8 cellular contexts compared by ENCODE assay signal in genomic region chr6:13814938-13815575, GRCh38. TPM values are rescaled to one million over a fixed set of nuclear protein-coding genes. Genes with fewer than 3 reads are reported as not detected.
DNase-seq lines count a peak whose midpoint lies in the region; ATAC-seq and TF ChIP-seq lines count a peak whose summit lies in the region.

No MANE protein-coding gene starts in this region.

- peak overlapping the region; percentile 93 for H3K27ac Mint-ChIP-seq in activated T-cell treated with anti-CD3 and anti-CD28 coated beads, Interleukin-2, amount 50 U/mL, for 72 hours

- H3K9me3 Mint-ChIP-seq in activated T-cell treated with anti-CD3 and anti-CD28 coated beads, Interleukin-2, amount 50 U/mL, for 72 hours = no peaks in the 10 kb centered on the region

- H3K27me3 ChIP-seq in SU-DHL-6 (ENCODE audit: low read length) (no peaks in the 10 kb centered on the region), fibroblast of lung (ENCODE audit: control insufficient read depth, insufficient read depth, low read length) (no peaks in the 10 kb centered on the region)

- H4K20me1 ChIP-seq in SU-DHL-6 (ENCODE audit: low read depth, low read length) (peaks cover 7% of the 10 kb centered on the region; the same call in 1 of the 2 replicates), fibroblast of lung (ENCODE audit: control insufficient read depth, extremely low read depth, insufficient read depth, low read length) (no peaks in the 10 kb centered on the region)

- H3K4me1 Mint-ChIP-seq in activated T-cell treated with anti-CD3 and anti-CD28 coated beads, Interleukin-2, amount 50 U/mL, for 72 hours (ENCODE audit: low read depth) = peaks cover 31% of the 10 kb centered on the region

- H3K9ac ChIP-seq in SU-DHL-6 (ENCODE audit: low read length) (peak overlapping the region; percentile 87), fibroblast of lung (ENCODE audit: insufficient read depth, low read length) (no peak overlapping the region)

- H3K4me1 ChIP-seq in fibroblast of lung (ENCODE audit: control insufficient read depth, extremely low read depth, insufficient read depth, low read length) = no peaks in the 10 kb centered on the region

- H3K4me3 ChIP-seq in SU-DHL-6 (ENCODE audit: insufficient read depth, low read length, poor library complexity, severe bottlenecking) (peak overlapping the region; percentile 59), fibroblast of lung (replicated peaks in 1 of 4; ENCODE audit: control extremely low read depth in 1 of 4, insufficient read depth in 1 of 4, low read depth in 3 of 4, low read length in 4 of 4) (peak overlapping the region; percentile 48 to 82 (median 64)), retinal pigment epithelial cell (ENCODE audit: low read length) (peak overlapping the region; percentile 66)

- intact Hi-C loops in head of caudate nucleus (cut with DNase I) = loop anchor here (5.0 kb wide), 2 partner anchors 103 to 198 kb away; partner anchors contain the start of genes NOL7 and RANBP9

- no peak for TF ChIP-seq CTCF in SU-DHL-6 (IDR thresholded peaks at IDR 0.05; ENCODE audit: insufficient read depth, low read length, poor library complexity, severe bottlenecking)
- TF ChIP-seq CTCF in fibroblast of lung (conservative IDR thresholded peaks at IDR 0.05 in 1 of 2, IDR thresholded peaks at IDR 0.05 in 1 of 2; ENCODE audit: low read depth in 1 of 2, low read length in 2 of 2) = no peak
- TF ChIP-seq CTCF in retinal pigment epithelial cell (conservative IDR thresholded peaks at IDR 0.05; ENCODE audit: low read depth, low read length) = no peak

- ATAC-seq in activated T-cell treated with anti-CD3 and anti-CD28 coated beads, Interleukin-2, amount 50 U/mL, for 72 hours (replicated peaks in 1 of 2) = no peak
- ATAC-seq in GM19035 (IDR thresholded peaks at IDR 0.05; ENCODE audit: unreplicated experiment) = no peak
- no peak for ATAC-seq in GM21447 (IDR thresholded peaks at IDR 0.05; ENCODE audit: unreplicated experiment)

- H3K4me2 ChIP-seq in SU-DHL-6 (ENCODE audit: low read depth, low read length, poor library complexity, severe bottlenecking) (peak overlapping the region; percentile 90), fibroblast of lung (ENCODE audit: extremely low read depth, insufficient read depth, low read length) (peak overlapping the region; percentile 86)

- H3K36me3 ChIP-seq in SU-DHL-6 (ENCODE audit: low read length) (no peaks in the 10 kb centered on the region), fibroblast of lung (ENCODE audit: control insufficient read depth, insufficient read depth, low read length) (no peaks in the 10 kb centered on the region)

- H3F3A ChIP-seq in SU-DHL-6 (ENCODE audit: insufficient read depth) = peaks cover 20% of the 10 kb centered on the region

- H3K9me3 ChIP-seq in SU-DHL-6 (ENCODE audit: insufficient read depth, low read length) (no peaks in the 10 kb centered on the region), fibroblast of lung (ENCODE audit: control insufficient read depth, insufficient read depth, low read depth, low read length) (no peaks in the 10 kb centered on the region)

- DNase-seq in activated T-cell treated with anti-CD3 and anti-CD28 coated beads, Interleukin-2, amount 50 U/mL, for 72 hours = no peak
- DNase-seq in activated T-cell treated with anti-CD3 and anti-CD28 coated beads for 4 hours (no peak), fibroblast of lung (ENCODE audit: low read depth in 2 of 2) (peak in 1 of 2 donors; percentile 11), retinal pigment epithelial cell (ENCODE audit: low read depth) (no peak), head of caudate nucleus (no peak)

- H2AFZ ChIP-seq in SU-DHL-6 (ENCODE audit: low read depth, low read length, severe bottlenecking) = peak overlapping the region; percentile 88
- H2AFZ ChIP-seq in fibroblast of lung (ENCODE audit: low read length) = peak overlapping the region; percentile 73

- H3K9me2 ChIP-seq in SU-DHL-6 (replicated peaks; ENCODE audit: insufficient read depth, low read length) = no peaks in the 10 kb centered on the region

- H3K4me3 Mint-ChIP-seq in activated T-cell treated with anti-CD3 and anti-CD28 coated beads, Interleukin-2, amount 50 U/mL, for 72 hours = peak overlapping the region; percentile 90 to 96

- H3K27me3 Mint-ChIP-seq in activated T-cell treated with anti-CD3 and anti-CD28 coated beads, Interleukin-2, amount 50 U/mL, for 72 hours (ENCODE audit: low read depth) = no peaks in the 10 kb centered on the region

- H3K27ac ChIP-seq in SU-DHL-6 (ENCODE audit: low read depth, low read length) = peak overlapping the region; percentile 85
- peak overlapping the region; percentile 44 for H3K27ac ChIP-seq in fibroblast of lung (ENCODE audit: insufficient read depth, low read length)

- H3K79me2 ChIP-seq in SU-DHL-6 (ENCODE audit: insufficient read depth, low read length) (peaks cover 38% of the 10 kb centered on the region), fibroblast of lung (ENCODE audit: control insufficient read depth, insufficient read depth, low read length) (peaks cover 22% of the 10 kb centered on the region)

- H3K36me3 Mint-ChIP-seq in activated T-cell treated with anti-CD3 and anti-CD28 coated beads, Interleukin-2, amount 50 U/mL, for 72 hours (ENCODE audit: insufficient read depth in 2 of 2) = peaks cover 1% of the 10 kb centered on the region in 2 donors

RNA-seq across cellular contexts. Expression of gene MCUR1, which starts 0.7 kb away (rescaled TPM):
- total RNA-seq in activated T-cell treated with anti-CD3 and anti-CD28 coated beads, Interleukin-2, amount 50 U/mL, for 72 hours = 10 to 100 TPM; 24.8 to 31.6 TPM
- total RNA-seq in fibroblast of lung = 6.3 and 7.4 TPM in 2 replicates
- 11.3 and 12.4 TPM in 2 replicates for polyA plus RNA-seq in fibroblast of lung
- 12.0 and 13.1 TPM in 2 replicates for polyA plus RNA-seq in fibroblast of lung (2012)
- 1.8 and 2.7 TPM in 2 replicates for polyA minus RNA-seq in fibroblast of lung (ENCODE audit: low replicate concordance)
